8 cellular contexts compared by ENCODE assay signal in the genomic region with DNA sequence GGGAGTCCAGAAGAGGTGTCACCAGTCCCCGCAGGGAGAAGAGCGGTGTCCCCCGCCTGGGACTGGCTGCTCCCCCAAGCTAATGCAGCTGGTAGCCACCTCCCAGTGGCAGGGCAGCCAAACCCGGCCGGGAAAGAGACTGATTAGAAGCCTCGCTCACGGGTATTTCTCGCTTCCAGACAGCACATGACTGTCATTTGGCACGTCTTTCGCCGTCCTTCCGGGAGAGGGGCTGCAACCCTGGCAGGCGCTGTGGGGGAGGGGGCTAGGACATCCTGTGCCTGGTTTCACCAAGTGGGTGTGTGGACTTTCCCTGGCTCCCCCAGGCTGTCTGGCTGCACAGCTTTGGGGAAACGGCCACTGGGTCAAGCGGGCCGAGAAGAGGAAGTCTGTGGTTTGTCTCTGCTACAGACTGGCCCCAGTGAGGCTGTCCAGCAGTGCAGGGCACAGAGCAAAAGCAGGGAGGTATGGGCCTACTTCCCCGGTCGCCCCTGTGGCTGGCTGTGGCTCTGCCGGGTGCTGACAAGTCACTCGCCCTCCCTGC. TPM values are rescaled to one million over a fixed set of nuclear protein-coding genes. Genes with fewer than 3 reads are reported as not detected.
A peak's percentile ranks its signal among the peaks of the same experiment; 100 is the strongest.
DNase-seq lines count a peak whose midpoint lies in the region; ATAC-seq, FAIRE-seq and TF ChIP-seq lines count a peak whose summit lies in the region.

No MANE protein-coding gene starts in this region.

- peak in 2 of 4 donors; percentile 64 to 68 for TF ChIP-seq EP300 in sigmoid colon (IDR thresholded peaks at IDR 0.05)

- H3K4me3 ChIP-seq in heart right ventricle (peak overlapping the region in 9 of 10 donors; percentile 13 to 100 (median 99)), sigmoid colon (peak overlapping the region in 3 of 4 donors; percentile 86 to 100 (median 98))

- intact Hi-C loops in heart right ventricle (cut with DNase I) (loop anchor here in 2 of 10 donors (5.0 kb wide), 1 partner anchor 74 kb away; no protein-coding TSS in a partner anchor), sigmoid colon (cut with DNase I) (loop anchor here (10.0 kb wide), 2 partner anchors 444 to 916 kb away; no protein-coding TSS in a partner anchor)

- TF ChIP-seq CTCF in heart right ventricle (IDR thresholded peaks at IDR 0.05) (peak in 1 of 9 donors; percentile 6), sigmoid colon (IDR thresholded peaks at IDR 0.05) (no peak)

- peak; percentile 98 for FAIRE-seq in GM12892 (lab: Jason Lieb, UNC)

- H3K27me3 ChIP-seq in heart right ventricle (no peaks in the 10 kb centered on the region), sigmoid colon (no peaks in the 10 kb centered on the region)

- H3K4me1 ChIP-seq in heart right ventricle (peaks cover 57 to 86% (median 77%) of the 10 kb centered on the region in 9 donors), sigmoid colon (peaks cover 0 to 83% (median 81%) of the 10 kb centered on the region in 4 donors)

- WGBS in heart right ventricle, 2 donors = 12 to 22% methylated on average over 18 to 20 of the region's 20 CpGs
- 70 to 81% methylated on average over 20 of the region's 20 CpGs for WGBS in sigmoid colon, 2 donors

- H3K27ac ChIP-seq in heart right ventricle = peak overlapping the region; percentile 73 to 100 (median 98)
- peak overlapping the region; percentile 99 to 100 (median 100) for H3K27ac ChIP-seq in sigmoid colon

- H3K36me3 ChIP-seq in heart right ventricle = peaks cover 0 to 20% (median 0%) of the 10 kb centered on the region in 9 donors
- H3K36me3 ChIP-seq in sigmoid colon = no peaks in the 10 kb centered on the region

- H3K9me3 ChIP-seq in heart right ventricle (no peaks in the 10 kb centered on the region), sigmoid colon (no peaks in the 10 kb centered on the region)

- DNase-seq in GM12892 (ENCODE audit: insufficient read length) (no peak), UCSD-AML1 (lab: John Stamatoyannopoulos, UW; ENCODE audit: unreplicated experiment) (peak; percentile 76), heart right ventricle (peak; percentile 74 to 75), sigmoid colon (peak; percentile 89)

- TF ChIP-seq POLR2A in GM12892 (IDR thresholded peaks at IDR 0.05; ENCODE audit: low read depth, low read length) (no peak), sigmoid colon (IDR thresholded peaks at IDR 0.05) (no peak)

- ATAC-seq in heart right ventricle = peak in 7 of 8 donors; percentile 6 to 40 (median 10)
- no peak for ATAC-seq in HG02885 (IDR thresholded peaks at IDR 0.05; ENCODE audit: poor library complexity, unreplicated experiment)
- no peak for ATAC-seq in GM21515 (IDR thresholded peaks at IDR 0.05; ENCODE audit: unreplicated experiment)
- no peak for ATAC-seq in HG02884 (IDR thresholded peaks at IDR 0.05; ENCODE audit: unreplicated experiment)
- no peak for ATAC-seq in HG03432 (IDR thresholded peaks at IDR 0.05; ENCODE audit: unreplicated experiment)

RNA-seq across cellular contexts. Expression of a gene that starts 3.8 kb away (rescaled TPM):
- 121 TPM for polyA plus RNA-seq in GM12892 (2012; ENCODE audit: missing spikeins)
- total RNA-seq in heart right ventricle = 100 to 1,000 TPM; 461 to 959 (median 513) TPM
- polyA plus RNA-seq in heart right ventricle = 100 to 1,000 TPM; 346 to 588 TPM
- total RNA-seq in sigmoid colon = 100 to 1,000 TPM; 401 to 625 (median 493) TPM
- polyA plus RNA-seq in sigmoid colon = 100 to 1,000 TPM in 1 of 3 donors, 10 to 100 TPM in 2; 67.9 to 313 (median 90.6) TPM

RNA-seq across cellular contexts. Expression of a gene that starts 19.7 kb away (rescaled TPM):
- polyA plus RNA-seq in GM12892 (2012; ENCODE audit: missing spikeins) = 10.4 TPM
- 10 to 100 TPM; 22.0 to 46.4 (median 29.2) TPM for total RNA-seq in heart right ventricle
- 10 to 100 TPM; 56.0 to 72.3 TPM for polyA plus RNA-seq in heart right ventricle
- total RNA-seq in sigmoid colon = 10 to 100 TPM; 45.1 to 60.1 (median 53.2) TPM
- 10 to 100 TPM; 43.7 to 51.1 (median 47.7) TPM for polyA plus RNA-seq in sigmoid colon

Comparison
In these comparisons a context has a peak if more than half of its experiments do, and no peak if none do; other contexts are left out.
1. ATAC-seq: peak in heart right ventricle (7 of 8); none in HG02885 (single experiment), GM21515 (single experiment), HG02884 (single experiment) and HG03432 (single experiment).